Comparison of ENCODE assay signal across 8 cellular contexts in the genomic region with DNA sequence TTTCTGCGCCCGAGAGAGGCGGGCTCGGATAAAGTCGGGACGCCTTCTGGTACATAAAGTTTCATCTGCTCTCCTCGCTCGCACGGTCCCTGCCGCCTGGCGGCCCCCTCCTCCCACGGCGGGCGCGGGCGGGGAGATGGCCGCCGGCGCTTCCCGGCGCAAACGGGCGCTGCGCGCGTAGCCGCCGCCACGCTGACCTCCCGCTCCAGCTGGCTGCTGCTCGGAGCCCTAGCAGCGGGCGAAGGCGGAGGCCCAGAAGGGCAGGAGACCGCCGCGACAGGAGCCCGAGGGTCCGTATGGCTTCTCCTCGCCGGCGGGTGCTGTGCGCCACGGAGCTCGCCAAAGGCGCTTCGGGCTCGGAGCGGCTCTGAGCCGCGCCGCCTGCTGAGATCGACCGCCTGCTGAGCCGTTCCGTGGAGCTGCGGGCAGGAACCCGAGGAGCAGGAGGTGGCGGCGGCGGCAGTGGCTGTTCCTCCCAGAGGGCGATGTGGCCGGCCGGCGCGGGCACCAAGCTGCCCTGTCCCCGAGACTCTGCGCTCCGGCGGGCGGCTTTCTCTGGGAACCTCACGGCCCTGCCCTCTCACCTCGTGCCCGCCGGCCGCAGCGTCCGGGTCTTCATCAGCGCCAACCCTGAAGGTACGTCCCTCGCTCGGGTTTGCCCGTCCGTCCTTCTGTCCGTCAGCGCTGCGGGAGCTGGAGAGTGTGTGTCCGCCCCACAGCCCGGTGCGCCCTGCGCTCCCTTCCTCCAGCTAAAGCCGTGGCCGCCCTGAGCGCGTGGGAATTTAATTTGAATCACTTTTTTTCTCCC. TPM values are rescaled to one million over a fixed set of nuclear protein-coding genes. Genes with fewer than 3 reads are reported as not detected.
DNase-seq lines count a peak whose midpoint lies in the region; ATAC-seq lines count a peak whose summit lies in the region.

A gene with protein sequence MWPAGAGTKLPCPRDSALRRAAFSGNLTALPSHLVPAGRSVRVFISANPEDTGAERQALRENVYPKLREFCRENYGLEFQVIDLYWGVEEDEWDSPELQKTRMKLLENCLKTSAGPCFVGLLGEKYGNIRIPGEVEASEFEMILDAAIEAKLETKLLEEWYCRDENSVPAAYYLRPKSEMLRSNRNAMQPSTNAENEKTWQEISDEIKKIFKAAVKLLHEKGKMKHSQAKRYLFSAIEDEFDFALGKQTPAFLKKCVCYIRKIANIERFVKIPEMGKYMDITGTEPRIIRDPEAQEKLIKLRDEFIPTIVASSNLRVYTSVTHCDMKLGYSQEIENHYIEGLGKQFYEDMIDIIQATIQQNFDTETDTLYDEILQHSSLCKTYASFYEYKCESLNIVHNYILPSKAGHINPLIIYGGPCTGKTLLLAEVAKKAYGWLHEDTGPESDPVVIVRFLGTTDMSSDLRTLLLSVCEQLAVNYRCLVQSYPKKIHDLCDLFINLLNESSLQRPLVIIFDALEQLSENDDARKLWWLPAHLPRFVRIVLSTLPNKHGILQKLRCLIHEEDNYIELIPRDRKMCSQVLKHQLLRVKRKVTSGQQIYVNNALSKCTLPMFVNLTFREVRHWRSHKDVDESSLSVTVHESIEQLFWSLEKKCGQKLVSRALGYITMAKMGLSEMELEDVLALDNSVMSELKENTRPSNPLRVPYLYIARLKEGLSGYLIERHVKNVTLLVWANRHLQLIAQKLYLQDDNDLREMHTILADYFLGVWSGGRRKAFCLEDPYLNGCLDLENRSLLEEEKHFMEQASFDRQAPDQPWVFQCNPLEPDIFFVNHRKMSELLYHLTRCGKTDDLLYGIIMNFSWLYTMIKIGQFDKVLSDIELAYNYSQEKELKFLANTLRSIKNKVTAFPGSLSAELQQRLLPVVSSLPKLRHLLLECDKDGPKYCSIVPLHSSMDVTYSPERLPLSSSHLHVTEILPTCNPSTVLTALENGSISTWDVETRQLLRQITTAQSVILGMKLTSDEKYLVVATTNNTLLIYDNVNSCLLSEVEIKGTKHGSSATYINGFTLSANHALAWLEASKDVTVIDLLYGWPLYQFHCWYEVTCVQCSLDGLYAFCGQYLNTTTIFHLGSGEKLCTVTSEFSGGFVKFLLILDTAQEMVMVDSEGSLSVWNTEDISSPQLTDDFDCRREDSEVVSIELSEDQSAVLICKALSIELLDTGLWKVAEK (N-terminal part only) (plus strand): TSS at position 161 of the 808 bp plus-strand sequence. CDS start 325 bp downstream, at position 486.

- H3K4me1 ChIP-seq in mesenchymal stem cell (ENCODE audit: control insufficient read depth, insufficient read depth, low read depth, low read length) (peaks cover 12% of the 10 kb centered on the region), urinary bladder (ENCODE audit: insufficient read depth) (no peaks in the 10 kb centered on the region)

- H2AK5ac ChIP-seq in mesenchymal stem cell (ENCODE audit: low read length, severe bottlenecking): no peak within 1 kb of the TSS

- no peak within 1 kb of the TSS for H2BK12ac ChIP-seq in mesenchymal stem cell (ENCODE audit: low read length in 2 of 2)

- H2AFZ ChIP-seq in mesenchymal stem cell (ENCODE audit: low read depth, low read length): no peak within 1 kb of the TSS

- H3K36me3 ChIP-seq in mesenchymal stem cell (ENCODE audit: control insufficient read depth in 1 of 2, insufficient read depth in 2 of 2, low read depth in 1 of 2, low read length in 2 of 2): no peaks in the 10 kb centered on the region
- H3K36me3 ChIP-seq in urinary bladder (ENCODE audit: insufficient read depth): no peaks in the 10 kb centered on the region

- no peak within 1 kb of the TSS for H3K18ac ChIP-seq in mesenchymal stem cell (ENCODE audit: low read depth in 1 of 2, low read length in 2 of 2)

- no peak within 1 kb of the TSS for H2BK15ac ChIP-seq in mesenchymal stem cell (ENCODE audit: low read depth, poor library complexity, severe bottlenecking)

- under 1% methylated on average over 81 of the region's 95 CpGs for WGBS in mesenchymal stem cell
- under 1% methylated on average over 95 of the region's 95 CpGs for WGBS in urinary bladder

- peaks cover 30 to 45% of the 10 kb centered on the region in 2 experiments for H3K27me3 ChIP-seq in mesenchymal stem cell (ENCODE audit: control insufficient read depth in 1 of 2, insufficient read depth in 1 of 2, low read length in 2 of 2)

- H3K4me2 ChIP-seq in mesenchymal stem cell (ENCODE audit: low read length, poor library complexity, severe bottlenecking): peak within 1 kb of the TSS; percentile 42

- H4K91ac ChIP-seq in mesenchymal stem cell (ENCODE audit: low read length): no peak within 1 kb of the TSS

- H3K4me3 ChIP-seq in mesenchymal stem cell (ENCODE audit: insufficient read depth in 1 of 2, low read depth in 1 of 2, low read length in 2 of 2) (no peak within 1 kb of the TSS), urinary bladder (ENCODE audit: low read depth, low read length) (peak within 1 kb of the TSS; percentile 26)

- no peak within 1 kb of the TSS for H3K14ac ChIP-seq in mesenchymal stem cell (ENCODE audit: low read length in 2 of 2)

- H3K23ac ChIP-seq in mesenchymal stem cell (ENCODE audit: low read length in 2 of 2): no peak within 1 kb of the TSS

- H3K9ac ChIP-seq in mesenchymal stem cell (ENCODE audit: low read length): no peak within 1 kb of the TSS

- H2BK120ac ChIP-seq in mesenchymal stem cell (ENCODE audit: low read depth, low read length): no peak within 1 kb of the TSS

- no peak within 1 kb of the TSS for H4K8ac ChIP-seq in mesenchymal stem cell (ENCODE audit: low read length)

- intact Hi-C loops in Right ventricle myocardium superior (cut with DNase I): no loop called here
- intact Hi-C loops in cardiac septum (cut with DNase I): no loop called here

- H3K4ac ChIP-seq in mesenchymal stem cell (ENCODE audit: low read depth in 1 of 2, low read length in 2 of 2): no peak within 1 kb of the TSS

- ATAC-seq in Right ventricle myocardium superior (ENCODE audit: poor library complexity): no peak

- no peaks in the 10 kb centered on the region for H3K79me1 ChIP-seq in mesenchymal stem cell (replicated peaks; ENCODE audit: low read length, poor library complexity, severe bottlenecking)

- H2BK5ac ChIP-seq in mesenchymal stem cell (ENCODE audit: low read depth, low read length, poor library complexity, severe bottlenecking): no peak within 1 kb of the TSS

- no peaks in the 10 kb centered on the region for H3K9me3 ChIP-seq in mesenchymal stem cell (ENCODE audit: control insufficient read depth, low read length)

- DNase-seq in Right ventricle myocardium superior (peak; percentile 36), cardiac septum (ENCODE audit: low spot score) (no peak), ecto neural progenitor cell (ENCODE audit: low spot score) (peak; percentile 74), mesenchymal stem cell (peak; percentile 8), HuH-7 (ENCODE audit: low spot score) (no peak), NCI-H226 (no peak)
- DNase-seq in stimulated activated CD4-positive, alpha-beta T cell treated with anti-CD3 and anti-CD28 coated beads, Interleukin-2, amount 100 ng/mL, for 48 hours: no peak

- H3K27ac ChIP-seq in mesenchymal stem cell (ENCODE audit: low read length, poor library complexity, severe bottlenecking): no peak within 1 kb of the TSS
- H3K27ac ChIP-seq in urinary bladder (ENCODE audit: low read depth): no peak within 1 kb of the TSS

RNA-seq across cellular contexts. Expression of the gene that starts here (rescaled TPM):
- total RNA-seq in Right ventricle myocardium superior (0.03 TPM), cardiac septum (not detected), urinary bladder (2.0 TPM)
- polyA plus RNA-seq in mesenchymal stem cell (2013, experiment 1 of 2): under 0.01 TPM
- not detected for polyA plus RNA-seq in mesenchymal stem cell (2013, experiment 2 of 2)
- 0.05 TPM for polyA plus RNA-seq in urinary bladder

Comparison
In these comparisons a context has a peak if more than half of its experiments do, and no peak if none do; other contexts are left out.
1. Peak in DNase-seq in Right ventricle myocardium superior; RNA of the gene not detected or under 1 TPM.
2. DNase-seq: peak in ecto neural progenitor cell (single experiment) and mesenchymal stem cell (single experiment); none in cardiac septum (single experiment), HuH-7 (single experiment), NCI-H226 (single experiment) and stimulated activated CD4-positive, alpha-beta T cell treated with anti-CD3 and anti-CD28 coated beads, Interleukin-2, amount 100 ng/mL, for 48 hours (0 of 2).